In the genomic region with DNA sequence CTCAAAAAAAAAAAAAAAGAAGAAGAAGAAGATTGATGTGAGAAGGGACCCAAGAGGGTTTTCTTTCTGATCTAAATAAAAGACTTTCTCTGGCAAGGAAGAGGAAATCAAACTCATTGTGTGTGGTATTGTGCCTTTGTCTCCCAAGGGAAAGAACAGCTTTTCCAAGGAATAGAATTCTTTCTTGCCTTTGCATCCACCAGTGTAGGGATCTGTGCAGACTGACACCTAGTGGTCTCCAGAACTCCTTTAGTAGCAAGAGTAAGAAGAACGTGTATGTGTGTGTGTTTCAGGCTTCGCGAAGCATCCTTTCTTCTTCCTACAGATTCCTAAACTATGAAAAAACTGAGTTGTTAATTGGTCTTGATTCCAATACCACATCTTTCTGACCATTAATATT, we compare ENCODE assay signal across 9 cellular contexts. TPM values are rescaled to one million over a fixed set of nuclear protein-coding genes. Genes with fewer than 3 reads are reported as not detected.
DNase-seq lines count a peak whose midpoint lies in the region; ATAC-seq, FAIRE-seq and TF ChIP-seq lines count a peak whose summit lies in the region.
"Had no signal": no experiment of that assay in that cellular context is flagged by ENCODE, and none has a peak within 500 bp of the region (broad histone marks: within the 10 kb centered on the region; RNA-seq: fewer than 3 reads in every experiment).

No MANE protein-coding gene starts in this region.

- CTCF ChIA-PET in A673 (lab: Charles Lee), result interaction anchor here (0.6 to 0.8 kb wide), 6 partner anchors 11 to 454 kb away, joined by 3 to 8 read pairs (median 3); no protein-coding TSS in a partner anchor

- BruUV-seq in A673 (replicated peaks; lab: Mats Ljungman, UMichigan), result no TSS peak

- DNase-seq in A673 (ENCODE audit: low spot score), result peak; percentile 61
- DNase-seq in H54 (ENCODE audit: insufficient read length, low spot score), result no peak
- DNase-seq in amniotic stem cell (lab: John Stamatoyannopoulos, UW), result peak; percentile 32
- no peak for DNase-seq in cerebellum (ENCODE audit: low spot score)
- DNase-seq in lower lobe of right lung, result no peak
- no peak for DNase-seq in DMS79 treated with DMSO at 0.1 percent for 48 hours (lab: John Stamatoyannopoulos, UW)
- DNase-seq: activated CD4-positive, alpha-beta memory T cell treated with anti-CD3 and anti-CD28 coated beads for 36 hours had no signal

- H3K4me3 ChIP-seq in A673 (ENCODE audit: low read depth, low read length, poor library complexity, severe bottlenecking) (no peak overlapping the region), lower lobe of right lung (no peak overlapping the region)

- H3K27me3 ChIP-seq in A673 (replicated peaks; ENCODE audit: insufficient read depth, low read depth, low read length, poor library complexity), result no peaks in the 10 kb centered on the region
- H3K27me3 ChIP-seq in lower lobe of right lung (ENCODE audit: low read depth), result peaks cover 4% of the 10 kb centered on the region

- FAIRE-seq in H54 (lab: Jason Lieb, UNC), result peak; percentile 70
- peak; percentile 92 for FAIRE-seq in islet of Langerhans (lab: Jason Lieb, UNC)

- no peak overlapping the region for H3K27ac ChIP-seq in A673 (ENCODE audit: low read depth, low read length, poor library complexity, severe bottlenecking)
- H3K27ac ChIP-seq in lower lobe of right lung, result no peak overlapping the region

- TF ChIP-seq CTCF in A673 (conservative IDR thresholded peaks at IDR 0.05; ENCODE audit: low read depth, low read length), result peak; percentile 67
- no peak for TF ChIP-seq CTCF in lower lobe of right lung (IDR thresholded peaks at IDR 0.05)

- H3K4me1 ChIP-seq in A673 (ENCODE audit: insufficient read depth, low read length, poor library complexity, severe bottlenecking), result no peaks in the 10 kb centered on the region
- no peaks in the 10 kb centered on the region for H3K4me1 ChIP-seq in lower lobe of right lung

- TF ChIP-seq POLR2A in H54 (IDR thresholded peaks at IDR 0.05; ENCODE audit: low read depth, low read length), result no peak

- intact Hi-C loops in A673 (cut with micrococcal nuclease; ENCODE audit: unreplicated experiment) (loop anchor here (5.0 kb wide), 1 partner anchor 350 kb away; no protein-coding TSS in a partner anchor), lower lobe of right lung (cut with DNase I) (no loop called here)

- no peak for ATAC-seq in lower lobe of right lung
- ATAC-seq in activated CD4-positive, CD25-positive, alpha-beta regulatory T cell treated with anti-CD3 and anti-CD28 coated beads, Interleukin-2, amount 50 U/mL, for 24 hours, result no peak

- H3K9me3 ChIP-seq in A673 (ENCODE audit: low read depth, low read length, poor library complexity, severe bottlenecking), result no peaks in the 10 kb centered on the region
- no peaks in the 10 kb centered on the region for H3K9me3 ChIP-seq in lower lobe of right lung

- POLR2A ChIA-PET in A673 (lab: Charles Lee; ENCODE audit: low non-redundant PET), result no interaction called here

- H3K36me3 ChIP-seq in A673 (ENCODE audit: insufficient read depth, low read length, poor library complexity, severe bottlenecking), result no peaks in the 10 kb centered on the region
- no peaks in the 10 kb centered on the region for H3K36me3 ChIP-seq in lower lobe of right lung

RNA-seq across cellular contexts. Expression of a gene that starts 33.5 kb away (rescaled TPM):
- 35.3 and 46.5 TPM in 2 replicates for total RNA-seq in A673 (2021)
- 47.9 TPM for total RNA-seq in cerebellum
- 105 TPM for total RNA-seq in lower lobe of right lung

Comparison
In these comparisons a context has a peak if more than half of its experiments do, and no peak if none do; other contexts are left out.
1. DNase-seq: peak in A673 (single experiment) and amniotic stem cell (single experiment); none in H54 (single experiment), cerebellum (single experiment), lower lobe of right lung (single experiment) and DMS79 treated with DMSO at 0.1 percent for 48 hours (single experiment).